ENCODE assay signal across 27 cellular contexts in the genomic region with DNA sequence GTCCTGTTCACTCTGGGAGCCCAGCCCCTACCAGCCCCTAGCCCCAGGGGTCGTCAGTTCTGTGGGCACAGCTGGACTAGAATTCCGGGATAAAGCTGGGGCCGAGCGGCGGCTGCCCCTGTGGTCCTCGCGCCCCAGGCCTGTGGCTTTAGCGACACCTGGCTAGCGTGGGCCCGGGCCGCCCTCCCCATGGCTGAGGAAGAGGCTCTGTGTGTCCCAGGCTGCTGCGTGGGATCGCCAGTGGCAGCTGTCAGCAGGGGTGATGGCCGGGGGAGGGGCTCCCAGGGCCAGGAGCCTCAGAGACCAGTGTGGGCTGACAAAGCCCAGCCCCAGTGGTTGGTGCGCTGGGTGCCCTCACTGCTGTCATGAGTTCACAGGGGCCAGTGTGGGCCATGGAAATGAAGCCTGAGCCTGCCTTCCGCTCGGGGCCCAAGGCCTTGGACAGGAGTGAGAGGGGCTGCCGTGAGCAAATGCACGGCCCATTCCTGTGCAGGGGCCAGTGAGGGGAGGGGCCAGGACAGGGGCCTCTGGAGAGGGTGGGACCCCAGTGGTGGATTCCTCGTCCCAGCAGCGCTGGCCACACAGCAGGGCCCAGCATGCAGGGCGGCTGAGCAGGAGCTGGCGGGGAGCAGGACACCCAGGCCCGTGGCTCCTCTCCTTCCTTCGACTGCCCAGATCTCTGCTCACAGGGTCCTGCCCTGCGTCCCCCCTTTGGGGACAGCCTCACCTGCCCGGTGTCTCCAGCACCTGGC. TPM values are rescaled to one million over a fixed set of nuclear protein-coding genes. Genes with fewer than 3 reads are reported as not detected.
A peak's percentile ranks its signal among the peaks of the same experiment; 100 is the strongest.
DNase-seq lines count a peak whose midpoint lies in the region; ATAC-seq, FAIRE-seq and TF ChIP-seq lines count a peak whose summit lies in the region.
"Had no signal": no experiment of that assay in that cellular context is flagged by ENCODE, and none has a peak within 500 bp of the region (broad histone marks: within the 10 kb centered on the region; RNA-seq: fewer than 3 reads in every experiment).

No MANE protein-coding gene starts in this region.

- no TSS peak for BruUV-seq in HepG2 (replicated peaks; lab: Mats Ljungman, UMichigan)

- H3K36me3 ChIP-seq in HepG2 (replicated peaks in 1 of 2; ENCODE audit: control insufficient read depth in 1 of 2, insufficient read depth in 2 of 2, low read length in 2 of 2), result peaks cover 0 to 2% of the 10 kb centered on the region in 2 experiments; a peak in 1 of 5 replicates
- H3K36me3 ChIP-seq in right lobe of liver, result no peaks in the 10 kb centered on the region
- H3K36me3 ChIP-seq in naive thymus-derived CD4-positive, alpha-beta T cell (ENCODE audit: control insufficient read depth in 2 of 3, insufficient read depth in 3 of 3, low read length in 3 of 3), result peaks cover 0 to 3% (median 0%) of the 10 kb centered on the region in 3 experiments
- no peaks in the 10 kb centered on the region for H3K36me3 ChIP-seq in thyroid gland
- H3K36me3 ChIP-seq: left lung, neutrophil, suprapubic skin had no signal

- intact Hi-C loops in HepG2 (cut with micrococcal nuclease; ENCODE audit: unreplicated experiment), result no loop called here
- intact Hi-C loops in right lobe of liver (cut with DNase I), result no loop called here
- intact Hi-C loops in naive thymus-derived CD4-positive, alpha-beta T cell (cut with micrococcal nuclease), result no loop called here
- intact Hi-C loops in thyroid gland (cut with DNase I), result no loop called here

- H3K9me3 Mint-ChIP-seq in activated T-helper 17 cell treated with anti-CD3 and anti-CD28 coated beads, Interleukin-2, amount 50 U/mL, for 72 hours, result no peaks in the 10 kb centered on the region
- peaks cover 0 to 4% (median 0%) of the 10 kb centered on the region in 11 donors for H3K9me3 Mint-ChIP-seq in naive thymus-derived CD4-positive, alpha-beta T cell
- H3K9me3 Mint-ChIP-seq: activated T-helper 1 cell treated with anti-CD3 and anti-CD28 coated beads, Interleukin-12 subunit alpha, Interleukin-12 subunit beta, Interleukin-2, Interleukin-4 antibody, amounts not matched to agents 30 ng/mL and 10 ng/mL and 1 ng/mL, durations not matched to agents 14 hours and 24 hours and 36 hours; H9 had no signal

- CTCF ChIA-PET in HepG2 (lab: Yijun Ruan, JAX; ENCODE audit: low intra/inter-chr PET ratio, low total read pairs), result no interaction called here
- CTCF ChIA-PET in naive thymus-derived CD4-positive, alpha-beta T cell (lab: Charles Lee), result no interaction called here

- POLR2A ChIA-PET in HepG2 (lab: Yijun Ruan, JAX), result no interaction called here
- POLR2A ChIA-PET in naive thymus-derived CD4-positive, alpha-beta T cell (lab: Charles Lee), result no interaction called here

- H3K27me3 Mint-ChIP-seq in activated T-helper 17 cell treated with anti-CD3 and anti-CD28 coated beads, Interleukin-2, amount 50 U/mL, for 72 hours, result no peaks in the 10 kb centered on the region
- no peaks in the 10 kb centered on the region for H3K27me3 Mint-ChIP-seq in naive thymus-derived CD4-positive, alpha-beta T cell
- H3K27me3 Mint-ChIP-seq: activated naive CD8-positive, alpha-beta T cell had no signal

- 88% methylated on average over 2 of the region's 27 CpGs for WGBS in HepG2 (ENCODE audit: low lambda C conversion rate)
- 40% methylated on average over 1 of the region's 27 CpGs for WGBS in right lobe of liver (ENCODE audit: insufficient coverage, low coverage, low lambda C conversion rate, missing lambda C conversion rate)
- 88 to 93% methylated on average over 10 to 18 of the region's 27 CpGs for WGBS in thyroid gland, 2 donors

- in situ Hi-C loops in HepG2 (cut with HindIII; ENCODE audit: extremely low pct_ligation_motif_present, low pct_unique_long_range_greater_than_20kb), result no loop called here

- no peak overlapping the region for H3K27ac ChIP-seq in HepG2 (ENCODE audit: extremely low read length, insufficient read depth, low read length)
- H3K27ac ChIP-seq in right lobe of liver, result no peak overlapping the region
- no peak overlapping the region for H3K27ac ChIP-seq in naive thymus-derived CD4-positive, alpha-beta T cell (ENCODE audit: low read depth, low read length)
- no peak overlapping the region for H3K27ac ChIP-seq in thyroid gland
- H3K27ac ChIP-seq: left lung, neutrophil, suprapubic skin had no signal

- peak overlapping the region; percentile 5; the same call in 1 of the 2 replicates for H3K9ac ChIP-seq in HepG2 (ENCODE audit: insufficient read depth, low read depth, low read length)

- ATAC-seq in HepG2 (no peak; the same call in 2 of the 3 replicates), right lobe of liver (no peak), GM18511 (IDR thresholded peaks at IDR 0.05; ENCODE audit: unreplicated experiment) (no peak)
- no peak for ATAC-seq in activated T-helper 17 cell treated with anti-CD3 and anti-CD28 coated beads, Interleukin-2, amount 50 U/mL, for 72 hours (replicated peaks)
- ATAC-seq in naive thymus-derived CD4-positive, alpha-beta T cell, result no peak
- ATAC-seq: left lung, SK-N-SH treated with all-trans-retinoic acid at 6 μM for 48 hours had no signal

- peaks cover 5% of the 10 kb centered on the region for H3K4me1 Mint-ChIP-seq in activated T-helper 17 cell treated with anti-CD3 and anti-CD28 coated beads, Interleukin-2, amount 50 U/mL, for 72 hours
- H3K4me1 Mint-ChIP-seq in naive thymus-derived CD4-positive, alpha-beta T cell, result peaks cover 24 to 75% (median 55%) of the 10 kb centered on the region in 7 donors

- no peak for TF ChIP-seq RAD21 in HepG2 (CRISPR knock-in tag; IDR thresholded peaks at IDR 0.05)

- TF ChIP-seq POLR2A in HepG2 (IDR thresholded peaks at IDR 0.05; ENCODE audit: insufficient read depth in 1 of 2, low read depth in 2 of 2, low read length in 2 of 2) (no peak), right lobe of liver (IDR thresholded peaks at IDR 0.05) (no peak), thyroid gland (IDR thresholded peaks at IDR 0.05) (no peak)

- H3K4me1 ChIP-seq in HepG2 (ENCODE audit: insufficient read depth, low read length) (peaks cover 32% of the 10 kb centered on the region), right lobe of liver (peaks cover 0 to 66% (median 28%) of the 10 kb centered on the region in 4 donors), thyroid gland (peaks cover 14 to 68% of the 10 kb centered on the region in 2 donors)
- H3K4me1 ChIP-seq in naive thymus-derived CD4-positive, alpha-beta T cell (ENCODE audit: control insufficient read depth in 2 of 2, insufficient read depth in 2 of 2, low read length in 2 of 2), result peaks cover 10 to 18% of the 10 kb centered on the region in 2 donors

- H3K4me3 Mint-ChIP-seq in activated T-helper 17 cell treated with anti-CD3 and anti-CD28 coated beads, Interleukin-2, amount 50 U/mL, for 72 hours, result no peak overlapping the region
- peak overlapping the region in 4 of 10 donors; percentile 4 to 55 (median 26) for H3K4me3 Mint-ChIP-seq in naive thymus-derived CD4-positive, alpha-beta T cell
- H3K4me3 Mint-ChIP-seq: activated T-helper 1 cell treated with anti-CD3 and anti-CD28 coated beads, Interleukin-12 subunit alpha, Interleukin-12 subunit beta, Interleukin-2, Interleukin-4 antibody, amounts not matched to agents 30 ng/mL and 10 ng/mL and 1 ng/mL, durations not matched to agents 14 hours and 24 hours and 36 hours had no signal

- H3K79me2 ChIP-seq in HepG2 (ENCODE audit: insufficient read depth, low read length), result peaks cover 87% of the 10 kb centered on the region

- H3K4me3 ChIP-seq in HepG2 (replicated peaks in 1 of 3; ENCODE audit: insufficient read depth in 1 of 3, low read depth in 2 of 3, low read length in 3 of 3) (no peak overlapping the region), right lobe of liver (no peak overlapping the region), thyroid gland (replicated peaks in 1 of 3) (no peak overlapping the region)
- no peak overlapping the region for H3K4me3 ChIP-seq in naive thymus-derived CD4-positive, alpha-beta T cell (ENCODE audit: low read length)
- H3K4me3 ChIP-seq: GM12878, left lung, suprapubic skin had no signal

- H3K4me2 ChIP-seq in HepG2 (ENCODE audit: low read depth, low read length), result no peak overlapping the region

- no peaks in the 10 kb centered on the region for H3K36me3 Mint-ChIP-seq in activated T-helper 17 cell treated with anti-CD3 and anti-CD28 coated beads, Interleukin-2, amount 50 U/mL, for 72 hours (ENCODE audit: low read depth)
- H3K36me3 Mint-ChIP-seq in naive thymus-derived CD4-positive, alpha-beta T cell, result no peaks in the 10 kb centered on the region
- H3K36me3 Mint-ChIP-seq: activated naive CD8-positive, alpha-beta T cell had no signal

- DNase-seq in HepG2 (ENCODE audit: low spot score) (no peak), right lobe of liver (no peak), SK-N-DZ (ENCODE audit: low spot score) (no peak), thyroid gland (no peak), NOMO-1 (lab: John Stamatoyannopoulos, UW; ENCODE audit: unreplicated experiment in 2 of 2) (no peak)
- DNase-seq in naive thymus-derived CD4-positive, alpha-beta T cell, result no peak
- DNase-seq: activated CD4-positive, alpha-beta T cell treated with anti-CD3 and anti-CD28 coated beads for 1 hour; activated CD8-positive, alpha-beta memory T cell treated with anti-CD3 and anti-CD28 coated beads for 24 hours; H9; Kasumi-1; left lung; NCI-H1048; NCI-H187 treated with DMSO at 0.1 percent for 48 hours; NCI-H446; T-helper 9 cell had no signal

- H3K9me3 ChIP-seq in HepG2 (ENCODE audit: low read length) (no peaks in the 10 kb centered on the region), right lobe of liver (no peaks in the 10 kb centered on the region), thyroid gland (no peaks in the 10 kb centered on the region)
- no peaks in the 10 kb centered on the region for H3K9me3 ChIP-seq in naive thymus-derived CD4-positive, alpha-beta T cell (ENCODE audit: control insufficient read depth in 2 of 3, low read length in 3 of 3)
- H3K9me3 ChIP-seq: left lung, neutrophil, suprapubic skin had no signal

- no peak overlapping the region for H2AFZ ChIP-seq in HepG2 (ENCODE audit: low read length)

- H3K27me3 ChIP-seq in HepG2 (ENCODE audit: control insufficient read depth in 1 of 2, insufficient read depth in 2 of 2, low read length in 2 of 2), result no peaks in the 10 kb centered on the region
- no peaks in the 10 kb centered on the region for H3K27me3 ChIP-seq in right lobe of liver
- H3K27me3 ChIP-seq in naive thymus-derived CD4-positive, alpha-beta T cell (ENCODE audit: control insufficient read depth in 2 of 2, insufficient read depth in 2 of 2, low read length in 2 of 2), result no peaks in the 10 kb centered on the region
- no peaks in the 10 kb centered on the region for H3K27me3 ChIP-seq in thyroid gland
- H3K27me3 ChIP-seq: left lung, neutrophil, suprapubic skin had no signal

- peak overlapping the region; percentile 86 for H3K27ac Mint-ChIP-seq in activated T-helper 17 cell treated with anti-CD3 and anti-CD28 coated beads, Interleukin-2, amount 50 U/mL, for 72 hours
- H3K27ac Mint-ChIP-seq in naive thymus-derived CD4-positive, alpha-beta T cell, result peak overlapping the region in 6 of 9 donors; percentile 13 to 84 (median 64)
- H3K27ac Mint-ChIP-seq: activated naive CD8-positive, alpha-beta T cell; activated T-helper 1 cell treated with anti-CD3 and anti-CD28 coated beads, Interleukin-12 subunit alpha, Interleukin-12 subunit beta, Interleukin-2, Interleukin-4 antibody, amounts not matched to agents 30 ng/mL and 10 ng/mL and 1 ng/mL, durations not matched to agents 14 hours and 24 hours and 36 hours had no signal

- TF ChIP-seq EP300 in HepG2 (IDR thresholded peaks at IDR 0.05; ENCODE audit: low read depth in 2 of 2, low read length in 2 of 2) (no peak), HepG2 (CRISPR knock-in tag; IDR thresholded peaks at IDR 0.05; ENCODE audit: borderline replicate concordance) (no peak)

- TF ChIP-seq CTCF in HepG2 (CRISPR knock-in tag; IDR thresholded peaks at IDR 0.05) (no peak), right lobe of liver (IDR thresholded peaks at IDR 0.05) (no peak), thyroid gland (IDR thresholded peaks at IDR 0.05) (no peak)

- H4K20me1 ChIP-seq in HepG2 (ENCODE audit: insufficient read depth, low read length), result peaks cover 87% of the 10 kb centered on the region

- no peak for FAIRE-seq in HepG2 (lab: Jason Lieb, UNC)
- FAIRE-seq: colon, endometrium, GM12878, HTR-8/SVneo, RCC 7860 had no signal

RNA-seq across cellular contexts. Expression of a gene that starts 11.4 kb away (rescaled TPM):
- total RNA-seq in HepG2 (2016; rRNA removed; fragmentation: Illumina TruSeq; extraction: Trizol) (3.7 and 7.9 TPM in 2 replicates), right lobe of liver (10 to 100 TPM; 16.2 to 27.6 (median 23.3) TPM), thyroid gland (10 to 100 TPM in 2 of 4 donors, 1 to 10 TPM in 2; 9.2 to 19.7 (median 12.0) TPM)
- 2.7 and 3.6 TPM in 2 replicates for total RNA-seq in HepG2 (2016; cell fraction: cytosol; rRNA removed; fragmentation: Illumina TruSeq; extraction: Trizol; ENCODE audit: low read depth)
- total RNA-seq in HepG2 (2016; cell fraction: insoluble cytoplasmic fraction; rRNA removed; fragmentation: Illumina TruSeq; extraction: Trizol), result 5.4 and 6.9 TPM in 2 replicates
- total RNA-seq in HepG2 (2016; cell fraction: membrane; rRNA removed; fragmentation: Illumina TruSeq; extraction: Trizol), result 7.0 and 9.3 TPM in 2 replicates
- 10.9 and 11.0 TPM in 2 replicates for total RNA-seq in HepG2 (2016; cell fraction: nucleus; rRNA removed; fragmentation: Illumina TruSeq; extraction: Trizol)
- 3.6 and 4.9 TPM in 2 replicates for polyA plus RNA-seq in HepG2 (2011; rRNA removed)
- 3.0 and 6.0 TPM in 2 replicates for polyA plus RNA-seq in HepG2 (2011; cell fraction: cytosol; rRNA removed)
- polyA plus RNA-seq in HepG2 (2011; cell fraction: nucleus; rRNA removed), result 50.9 and 76.3 TPM in 2 replicates
- 25.5 and 31.0 TPM in 2 replicates for polyA plus RNA-seq in HepG2 (2012)
- polyA plus RNA-seq in HepG2 (2016; cell fraction: cytosol; fragmentation: Illumina TruSeq; extraction: Trizol; ENCODE audit: low read depth), result 5.9 and 6.4 TPM in 2 replicates
- 20.0 and 28.2 TPM in 2 replicates for polyA plus RNA-seq in HepG2 (2016; cell fraction: insoluble cytoplasmic fraction; fragmentation: Illumina TruSeq; extraction: Trizol; ENCODE audit: low read depth)
- 20.5 and 23.8 TPM in 2 replicates for polyA plus RNA-seq in HepG2 (2016; cell fraction: membrane; fragmentation: Illumina TruSeq; extraction: Trizol; ENCODE audit: low read depth)
- polyA plus RNA-seq in HepG2 (2016; cell fraction: nucleus; fragmentation: Illumina TruSeq; extraction: Trizol; ENCODE audit: insufficient read depth, low read depth), result 64.1 and 69.3 TPM in 2 replicates
- 3.8 and 7.6 TPM in 2 replicates for polyA minus RNA-seq in HepG2 (2011; rRNA and poly(A)+ RNA removed; ENCODE audit: low replicate concordance)
- polyA minus RNA-seq in HepG2 (2011; cell fraction: cytosol; rRNA and poly(A)+ RNA removed), result 17.3 and 28.7 TPM in 2 replicates
- polyA minus RNA-seq in HepG2 (2011; cell fraction: nucleus; rRNA and poly(A)+ RNA removed), result 8.5 and 11.2 TPM in 2 replicates
- 10 to 100 TPM; 34.7 to 38.7 TPM for total RNA-seq in activated T-helper 17 cell treated with anti-CD3 and anti-CD28 coated beads, Interleukin-2, amount 50 U/mL, for 72 hours
- total RNA-seq in naive thymus-derived CD4-positive, alpha-beta T cell, result 100 to 1,000 TPM in 2 of 5 experiments, 10 to 100 TPM in 3; 56.3 to 105 (median 93.0) TPM
- polyA plus RNA-seq in naive thymus-derived CD4-positive, alpha-beta T cell, result under 1 TPM; 0.77 to 0.92 TPM
- polyA plus RNA-seq in SK-N-DZ (2014; cell fraction: cytosol; rRNA removed), result 50.9 and 56.6 TPM in 2 replicates
- polyA plus RNA-seq in SK-N-DZ (2014; cell fraction: nucleus; rRNA removed), result 91.3 and 169 TPM in 2 replicates
